20 cellular contexts compared by ENCODE assay signal in the genomic region with DNA sequence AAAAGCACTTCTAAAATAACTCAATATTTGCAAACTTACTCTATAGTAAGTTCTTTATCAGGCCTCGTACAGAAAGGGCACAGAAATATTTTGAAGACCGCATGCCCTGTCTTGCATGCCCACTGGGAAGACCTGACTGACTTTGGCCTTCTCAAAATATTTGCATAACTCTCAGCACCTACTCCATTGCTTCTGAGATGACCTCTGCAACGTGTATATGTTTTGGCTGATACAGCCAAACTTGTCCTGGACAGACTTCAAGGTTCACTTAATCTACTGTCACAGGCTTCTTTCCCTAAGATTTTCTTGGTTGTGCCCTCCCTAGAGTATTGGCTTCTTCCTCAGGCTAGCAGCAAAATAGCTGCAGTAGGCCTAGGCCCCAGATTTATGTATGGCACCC. TPM values are rescaled to one million over a fixed set of nuclear protein-coding genes. Genes with fewer than 3 reads are reported as not detected.
DNase-seq lines count a peak whose midpoint lies in the region; ATAC-seq and TF ChIP-seq lines count a peak whose summit lies in the region.
"Had no signal": no experiment of that assay in that cellular context is flagged by ENCODE, and none has a peak within 500 bp of the region (broad histone marks: within the 10 kb centered on the region; RNA-seq: fewer than 3 reads in every experiment).

No MANE protein-coding gene starts in this region.

- no peaks in the 10 kb centered on the region for H3K27me3 Mint-ChIP-seq in nephron (ENCODE audit: low read depth)

- H3K9me3 ChIP-seq in adrenal gland (replicated peaks in 1 of 3) (no peaks in the 10 kb centered on the region), esophagus (ENCODE audit: control insufficient read depth in 2 of 2, insufficient read depth in 1 of 2, low read depth in 1 of 2, low read length in 1 of 2) (no peaks in the 10 kb centered on the region), transverse colon (no peaks in the 10 kb centered on the region)
- H3K9me3 ChIP-seq: BLaER1 treated with 17β-estradiol and CSF1 and Interleukin-3, amounts not matched to agents 10 nM and 100 nM had no signal

- H3K4me1 ChIP-seq in adrenal gland (replicated peaks in 1 of 2) = peaks cover 36 to 43% of the 10 kb centered on the region in 2 donors
- H3K4me1 ChIP-seq in esophagus (ENCODE audit: control insufficient read depth in 2 of 2, insufficient read depth in 2 of 2, low read length in 1 of 2) = no peaks in the 10 kb centered on the region
- H3K4me1 ChIP-seq in transverse colon = peaks cover 0 to 45% (median 18%) of the 10 kb centered on the region in 4 donors

- no peak for ATAC-seq in HG03135 (IDR thresholded peaks at IDR 0.05; ENCODE audit: unreplicated experiment)
- ATAC-seq: CD8-positive, alpha-beta T cell; GM12878 had no signal

- H3K4me1 Mint-ChIP-seq in nephron = peaks cover 24% of the 10 kb centered on the region

- no peak for TF ChIP-seq EP300 in transverse colon (IDR thresholded peaks at IDR 0.05; ENCODE audit: low read depth)

- WGBS in adrenal gland, 4 donors = 59 to 67% (median 65%) methylated on average over 3 of the region's 3 CpGs
- 58 to 59% methylated on average over 3 of the region's 3 CpGs for WGBS in esophagus, 2 donors
- WGBS in transverse colon (ENCODE audit: low coverage in 1 of 2), 2 donors = 44 to 60% methylated on average over 3 of the region's 3 CpGs

- H3K27ac Mint-ChIP-seq in nephron = peak overlapping the region in 2 of 3 experiments; percentile 84 to 86
- H3K27ac Mint-ChIP-seq: CD8-positive, alpha-beta T cell; H9 had no signal

- H3K27me3 ChIP-seq in adrenal gland (no peaks in the 10 kb centered on the region), esophagus (ENCODE audit: control insufficient read depth in 1 of 2, insufficient read depth in 2 of 2, low read length in 2 of 2) (no peaks in the 10 kb centered on the region), transverse colon (no peaks in the 10 kb centered on the region)

- H3K4me3 Mint-ChIP-seq in nephron = no peak overlapping the region
- H3K4me3 Mint-ChIP-seq: CD8-positive, alpha-beta T cell; H9 had no signal

- TF ChIP-seq CTCF in adrenal gland (IDR thresholded peaks at IDR 0.05) (no peak), nephron (IDR thresholded peaks at IDR 0.05; ENCODE audit: unreplicated experiment in 3 of 3) (no peak), transverse colon (IDR thresholded peaks at IDR 0.05) (no peak)

- peak overlapping the region in 3 of 5 donors; percentile 8 to 78 (median 11) for H3K27ac ChIP-seq in adrenal gland
- H3K27ac ChIP-seq in esophagus (ENCODE audit: low read depth in 2 of 2, low read length in 1 of 2) = peak overlapping the region; percentile 3 to 44
- H3K27ac ChIP-seq in transverse colon = peak overlapping the region; percentile 26 to 67 (median 49)
- H3K27ac ChIP-seq: BLaER1 treated with 17β-estradiol and CSF1 and Interleukin-3, amounts not matched to agents 10 nM and 100 nM had no signal

- intact Hi-C loops in adrenal gland (cut with DNase I) (no loop called here), transverse colon (cut with DNase I; ENCODE audit: low total_unique reads) (no loop called here)

- H3K36me3 Mint-ChIP-seq in nephron (ENCODE audit: low read depth) = no peaks in the 10 kb centered on the region
- H3K36me3 Mint-ChIP-seq: CD8-positive, alpha-beta T cell had no signal

- DNase-seq in adrenal gland (no peak), transverse colon (no peak)
- DNase-seq in activated CD4-positive, CD25-positive, alpha-beta regulatory T cell (lab: John Stamatoyannopoulos, UW) = no peak
- no peak for DNase-seq in activated CD8-positive, alpha-beta memory T cell treated with anti-CD3 and anti-CD28 coated beads, Interleukin-2, amount 50 U/mL, for 48 hours
- DNase-seq: Calu3; CD8-positive, alpha-beta T cell; EL; H9; NCI-H1105 treated with DMSO at 0.1 percent for 48 hours; NCI-H1694; NCI-H2081 treated with DMSO at 0.1 percent for 48 hours; NCI-H446 treated with DMSO at 0.1 percent for 48 hours; NCI-H69; NK-92 treated with Interleukin-12 subunit alpha and Interleukin-12 subunit beta, amount 100 ng/mL, for 24 hours; SHP77 had no signal

- H3K4me3 ChIP-seq in adrenal gland (no peak overlapping the region), esophagus (ENCODE audit: low read depth in 1 of 2, low read length in 2 of 2) (no peak overlapping the region), transverse colon (no peak overlapping the region)
- H3K4me3 ChIP-seq: BLaER1 treated with 17β-estradiol and CSF1 and Interleukin-3, amounts not matched to agents 10 nM and 100 nM; GM12878 had no signal

- H3K36me3 ChIP-seq in adrenal gland (replicated peaks in 1 of 2) (no peaks in the 10 kb centered on the region), esophagus (ENCODE audit: control insufficient read depth in 2 of 2, insufficient read depth in 2 of 2, low read length in 1 of 2) (no peaks in the 10 kb centered on the region), transverse colon (no peaks in the 10 kb centered on the region)
- H3K36me3 ChIP-seq: BLaER1 treated with 17β-estradiol and CSF1 and Interleukin-3, amounts not matched to agents 10 nM and 100 nM had no signal

- no peak for TF ChIP-seq POLR2A in adrenal gland (IDR thresholded peaks at IDR 0.05)
- TF ChIP-seq POLR2A in transverse colon (IDR thresholded peaks at IDR 0.05) = no peak

- in situ Hi-C loops in transverse colon (cut with MboI; ENCODE audit: low pct_ligation_motif_present in 1 of 4, low pct_unique_long_range_greater_than_20kb in 1 of 4, low sequenced_read_pairs in 3 of 4) = no loop called here

- H3K9me3 Mint-ChIP-seq in nephron = no peaks in the 10 kb centered on the region
- H3K9me3 Mint-ChIP-seq: CD8-positive, alpha-beta T cell; H9 had no signal

RNA-seq across cellular contexts. Expression of a gene that starts 21.5 kb away (rescaled TPM):
- total RNA-seq in adrenal gland = 100 to 1,000 TPM; 105 to 213 (median 158) TPM
- polyA plus RNA-seq in adrenal gland = 100 to 1,000 TPM in 1 of 3 donors, 10 to 100 TPM in 2; 51.5 to 137 (median 54.5) TPM
- 10 to 100 TPM; 25.5 to 35.1 TPM for polyA plus RNA-seq in esophagus
- 10 to 100 TPM; 19.3 to 85.7 (median 53.1) TPM for total RNA-seq in transverse colon

RNA-seq across cellular contexts. Expression of a gene that starts 39.0 kb away (rescaled TPM):
- total RNA-seq in adrenal gland = 100 to 1,000 TPM in 6 of 8 donors, 10 to 100 TPM in 2; 56.1 to 225 (median 149) TPM
- 100 to 1,000 TPM in 1 of 3 donors, 10 to 100 TPM in 2; 43.9 to 114 (median 98.0) TPM for polyA plus RNA-seq in adrenal gland
- polyA plus RNA-seq in esophagus = 10 to 100 TPM; 13.7 to 33.3 TPM
- total RNA-seq in transverse colon = 100 to 1,000 TPM in 1 of 4 donors, 10 to 100 TPM in 3; 40.8 to 106 (median 80.4) TPM
